ENCODE assay signal across 15 cellular contexts in genomic region chr5:174734571-174735497, GRCh38. TPM values are rescaled to one million over a fixed set of nuclear protein-coding genes. Genes with fewer than 3 reads are reported as not detected.
DNase-seq lines count a peak whose midpoint lies in the region; ATAC-seq and TF ChIP-seq lines count a peak whose summit lies in the region.
"Had no signal": no experiment of that assay in that cellular context is flagged by ENCODE, and none has a peak within 500 bp of the region (broad histone marks: within the 10 kb centered on the region; RNA-seq: fewer than 3 reads in every experiment).

No MANE protein-coding gene starts in this region.

- WGBS in mesenchymal stem cell: 7% methylated on average over 21 of the region's 22 CpGs
- 14 to 21% methylated on average over 19 to 22 of the region's 22 CpGs for WGBS in testis, 2 donors

- H3K27ac ChIP-seq in mesenchymal stem cell (ENCODE audit: low read length, poor library complexity, severe bottlenecking): no peak overlapping the region
- no peak overlapping the region for H3K27ac ChIP-seq in testis
- H3K27ac ChIP-seq: body of pancreas, neutrophil had no signal

- H2BK5ac ChIP-seq in mesenchymal stem cell (ENCODE audit: low read depth, low read length, poor library complexity, severe bottlenecking): no peak overlapping the region

- no peak overlapping the region for H3K27ac Mint-ChIP-seq in T-helper 1 cell treated with Interleukin-12 subunit alpha and Interleukin-12 subunit beta and Interleukin-4 antibody, amounts not matched to agents 30 μg/mL and 1 μg/mL, for 36 hours

- DNase-seq in T-helper 1 cell: no peak
- DNase-seq in astrocyte of the cerebellum (ENCODE audit: low read depth): no peak
- no peak for DNase-seq in mesenchymal stem cell
- DNase-seq in testis: no peak
- no peak for DNase-seq in T1000 (lab: John Stamatoyannopoulos, UW)
- DNase-seq in stimulated activated naive CD4-positive, alpha-beta T cell treated with Interleukin-2 at 50 U/mL for 16 hours (lab: John Stamatoyannopoulos, UW): no peak
- DNase-seq: activated CD4-positive, alpha-beta T cell treated with anti-CD3 and anti-CD28 coated beads, Interleukin-2, amount 50 U/mL, for 48 hours; activated effector memory CD4-positive, alpha-beta T cell treated with Interleukin-2 at 50 U/mL for 16 hours; body of pancreas; NCI-H446 had no signal

- H3K4me3 ChIP-seq in astrocyte of the cerebellum (ENCODE audit: low read depth, low read length) (peak overlapping the region; percentile 36), mesenchymal stem cell (ENCODE audit: insufficient read depth in 1 of 2, low read depth in 1 of 2, low read length in 2 of 2) (peak overlapping the region in 1 of 2 experiments; percentile 69), testis (peak overlapping the region; percentile 37 to 42)
- H3K4me3 ChIP-seq: body of pancreas had no signal

- H3K36me3 Mint-ChIP-seq in T-helper 1 cell treated with Interleukin-12 subunit alpha and Interleukin-12 subunit beta and Interleukin-4 antibody, amounts not matched to agents 30 μg/mL and 1 μg/mL, for 36 hours (ENCODE audit: low read depth): peaks cover 1% of the 10 kb centered on the region

- H3K23ac ChIP-seq in mesenchymal stem cell (ENCODE audit: low read length in 2 of 2): peak overlapping the region in 1 of 2 experiments; percentile 37

- H3K4me1 ChIP-seq in mesenchymal stem cell (ENCODE audit: control insufficient read depth, insufficient read depth, low read depth, low read length): no peaks in the 10 kb centered on the region
- peaks cover 5% of the 10 kb centered on the region for H3K4me1 ChIP-seq in testis

- no peaks in the 10 kb centered on the region for H3K79me1 ChIP-seq in mesenchymal stem cell (replicated peaks; ENCODE audit: low read length, poor library complexity, severe bottlenecking)

- no peak overlapping the region for H2BK15ac ChIP-seq in mesenchymal stem cell (ENCODE audit: low read depth, poor library complexity, severe bottlenecking)

- H2BK120ac ChIP-seq in mesenchymal stem cell (ENCODE audit: low read depth, low read length): no peak overlapping the region

- peak overlapping the region; percentile 38 for H3K9ac ChIP-seq in mesenchymal stem cell (ENCODE audit: low read length)

- peaks cover 2% of the 10 kb centered on the region for H3K4me1 Mint-ChIP-seq in T-helper 1 cell treated with Interleukin-12 subunit alpha and Interleukin-12 subunit beta and Interleukin-4 antibody, amounts not matched to agents 30 μg/mL and 1 μg/mL, for 36 hours (ENCODE audit: low read depth)

- no peak for TF ChIP-seq POLR2A in testis (IDR thresholded peaks at IDR 0.05)

- H2AFZ ChIP-seq in mesenchymal stem cell (ENCODE audit: low read depth, low read length): no peak overlapping the region

- intact Hi-C loops in testis (cut with DNase I; ENCODE audit: low total_unique reads): no loop called here

- H3K4me2 ChIP-seq in mesenchymal stem cell (ENCODE audit: low read length, poor library complexity, severe bottlenecking): no peak overlapping the region

- no peak overlapping the region for H3K4ac ChIP-seq in mesenchymal stem cell (ENCODE audit: low read depth in 1 of 2, low read length in 2 of 2)

- H4K91ac ChIP-seq in mesenchymal stem cell (ENCODE audit: low read length): no peak overlapping the region

- peaks cover 0 to 4% of the 10 kb centered on the region in 2 experiments for H3K36me3 ChIP-seq in mesenchymal stem cell (ENCODE audit: control insufficient read depth in 1 of 2, insufficient read depth in 2 of 2, low read depth in 1 of 2, low read length in 2 of 2)
- no peaks in the 10 kb centered on the region for H3K36me3 ChIP-seq in testis (ENCODE audit: low read depth, missing control alignments)
- H3K36me3 ChIP-seq: neutrophil had no signal

- no peak overlapping the region for H3K14ac ChIP-seq in mesenchymal stem cell (ENCODE audit: low read length in 2 of 2)

- peaks cover 73% of the 10 kb centered on the region for H3K27me3 Mint-ChIP-seq in T-helper 1 cell treated with Interleukin-12 subunit alpha and Interleukin-12 subunit beta and Interleukin-4 antibody, amounts not matched to agents 30 μg/mL and 1 μg/mL, for 36 hours (ENCODE audit: low read depth)

- H3K27me3 ChIP-seq in mesenchymal stem cell (ENCODE audit: control insufficient read depth in 1 of 2, insufficient read depth in 1 of 2, low read length in 2 of 2): peaks cover 55 to 65% of the 10 kb centered on the region in 2 experiments
- H3K27me3 ChIP-seq in testis: no peaks in the 10 kb centered on the region

- no peak for TF ChIP-seq CTCF in astrocyte of the cerebellum (IDR thresholded peaks at IDR 0.05; ENCODE audit: low read depth, low read length, missing control alignments)
- no peak for TF ChIP-seq CTCF in testis (IDR thresholded peaks at IDR 0.05)

- H2AK5ac ChIP-seq in mesenchymal stem cell (ENCODE audit: low read length, severe bottlenecking): no peak overlapping the region

- no peaks in the 10 kb centered on the region for H3K9me3 Mint-ChIP-seq in T-helper 1 cell treated with Interleukin-12 subunit alpha and Interleukin-12 subunit beta and Interleukin-4 antibody, amounts not matched to agents 30 μg/mL and 1 μg/mL, for 36 hours

- ATAC-seq in HG02981 (IDR thresholded peaks at IDR 0.05; ENCODE audit: unreplicated experiment): no peak
- ATAC-seq: body of pancreas had no signal

- H4K8ac ChIP-seq in mesenchymal stem cell (ENCODE audit: low read length): no peak overlapping the region

- H2BK12ac ChIP-seq in mesenchymal stem cell (ENCODE audit: low read length in 2 of 2): peak overlapping the region in 1 of 2 experiments; percentile 52

- in situ Hi-C loops in astrocyte of the cerebellum (cut with HindIII; ENCODE audit: low sequenced_read_pairs): no loop called here

- peak overlapping the region; percentile 13 for H3K4me3 Mint-ChIP-seq in T-helper 1 cell treated with Interleukin-12 subunit alpha and Interleukin-12 subunit beta and Interleukin-4 antibody, amounts not matched to agents 30 μg/mL and 1 μg/mL, for 36 hours
- H3K4me3 Mint-ChIP-seq: IgD-negative memory B cell had no signal

- no peak overlapping the region for H3K18ac ChIP-seq in mesenchymal stem cell (ENCODE audit: low read depth in 1 of 2, low read length in 2 of 2)

- H3K9me3 ChIP-seq in mesenchymal stem cell (ENCODE audit: control insufficient read depth, low read length): no peaks in the 10 kb centered on the region
- no peaks in the 10 kb centered on the region for H3K9me3 ChIP-seq in testis
- H3K9me3 ChIP-seq: body of pancreas, neutrophil had no signal

RNA-seq across cellular contexts. Expression of gene MSX2, which starts 10.5 kb away (rescaled TPM):
- 3.1 TPM for polyA plus RNA-seq in mesenchymal stem cell (2013, experiment 1 of 2)
- polyA plus RNA-seq in mesenchymal stem cell (2013, experiment 2 of 2): 3.2 TPM
- 10 to 100 TPM; 37.7 to 39.2 TPM for total RNA-seq in testis
- 15.8 TPM for polyA plus RNA-seq in testis (ENCODE audit: insufficient read depth, low read depth, low replicate concordance)
- total RNA-seq: body of pancreas, temporal lobe had no signal
- polyA plus RNA-seq: IgD-negative memory B cell had no signal
